9 cellular contexts compared by ENCODE assay signal in genomic region chr4:40227284-40227683, GRCh38. TPM values are rescaled to one million over a fixed set of nuclear protein-coding genes. Genes with fewer than 3 reads are reported as not detected.
DNase-seq lines count a peak whose midpoint lies in the region; ATAC-seq, FAIRE-seq and TF ChIP-seq lines count a peak whose summit lies in the region.
"Had no signal": no experiment of that assay in that cellular context is flagged by ENCODE, and none has a peak within 500 bp of the region (broad histone marks: within the 10 kb centered on the region; RNA-seq: fewer than 3 reads in every experiment).

No MANE protein-coding gene starts in this region.

- no peaks in the 10 kb centered on the region for H3K9me2 ChIP-seq in Loucy (replicated peaks; ENCODE audit: low read depth, low read length)

- no peaks in the 10 kb centered on the region for H3K9me3 ChIP-seq in Loucy (ENCODE audit: insufficient read depth, low read depth, low read length)
- no peaks in the 10 kb centered on the region for H3K9me3 ChIP-seq in effector memory CD4-positive, alpha-beta T cell (ENCODE audit: control insufficient read depth, low read length)

- no peak for TF ChIP-seq CTCF in Loucy (conservative IDR thresholded peaks at IDR 0.05; ENCODE audit: low read length)
- no peak for TF ChIP-seq CTCF in omental fat pad (IDR thresholded peaks at IDR 0.05)

- H3K4me3 ChIP-seq in Loucy (ENCODE audit: low read length, poor library complexity, severe bottlenecking), result no peak overlapping the region
- no peak overlapping the region for H3K4me3 ChIP-seq in effector memory CD4-positive, alpha-beta T cell (ENCODE audit: insufficient read depth, low read depth, low read length, poor library complexity, severe bottlenecking)
- H3K4me3 ChIP-seq: skin epidermis had no signal

- DNase-seq in effector memory CD4-positive, alpha-beta T cell, result no peak
- DNase-seq in frontal cortex (ENCODE audit: low spot score in 2 of 2) (no peak), omental fat pad (ENCODE audit: low spot score) (no peak), NOMO-1 (lab: John Stamatoyannopoulos, UW; ENCODE audit: unreplicated experiment in 2 of 2) (no peak), ecto neural progenitor cell (ENCODE audit: low spot score) (no peak)

- no peak overlapping the region for H2AFZ ChIP-seq in Loucy (ENCODE audit: low read length)

- H3K27ac ChIP-seq in effector memory CD4-positive, alpha-beta T cell (ENCODE audit: insufficient read depth, low read length, poor library complexity, severe bottlenecking), result peak overlapping the region; percentile 70

- H3F3A ChIP-seq in Loucy (ENCODE audit: low read depth), result no peaks in the 10 kb centered on the region; the same call in 1 of the 2 replicates

- ATAC-seq in GM18498 (IDR thresholded peaks at IDR 0.05; ENCODE audit: unreplicated experiment) (peak; percentile 48), GM21619 (IDR thresholded peaks at IDR 0.05; ENCODE audit: unreplicated experiment) (peak; percentile 49), omental fat pad (ENCODE audit: low FRiP score) (no peak)

- H3K36me3 ChIP-seq in Loucy (ENCODE audit: insufficient read depth, low read length), result peaks cover 88% of the 10 kb centered on the region
- H3K36me3 ChIP-seq in effector memory CD4-positive, alpha-beta T cell (ENCODE audit: control insufficient read depth, insufficient read depth, low read length), result peaks cover 22% of the 10 kb centered on the region

- peaks cover 98% of the 10 kb centered on the region for H4K20me1 ChIP-seq in Loucy (ENCODE audit: insufficient read depth, low read length, poor library complexity, severe bottlenecking)

- no peak overlapping the region for H3K9ac ChIP-seq in Loucy (ENCODE audit: low read depth, low read length, poor library complexity, severe bottlenecking)

- H3K4me1 ChIP-seq in Loucy (ENCODE audit: insufficient read depth, low read length, poor library complexity, severe bottlenecking), result peaks cover 45% of the 10 kb centered on the region
- H3K4me1 ChIP-seq in effector memory CD4-positive, alpha-beta T cell (ENCODE audit: control insufficient read depth, insufficient read depth, low read length, poor library complexity, severe bottlenecking), result peaks cover 70% of the 10 kb centered on the region

- no peak for FAIRE-seq in frontal cortex (lab: Jason Lieb, UNC)

- peak overlapping the region; percentile 2 for H3K4me2 ChIP-seq in Loucy (ENCODE audit: low read depth, low read length, poor library complexity, severe bottlenecking)

- no peaks in the 10 kb centered on the region for H3K27me3 ChIP-seq in Loucy (ENCODE audit: insufficient read depth, low read length, poor library complexity, severe bottlenecking)
- H3K27me3 ChIP-seq in effector memory CD4-positive, alpha-beta T cell (replicated peaks; ENCODE audit: control insufficient read depth, insufficient read depth, low read length, poor library complexity, severe bottlenecking), result no peaks in the 10 kb centered on the region

- H3K79me2 ChIP-seq in Loucy (ENCODE audit: insufficient read depth, low read length), result peaks cover 100% of the 10 kb centered on the region

RNA-seq across cellular contexts. Expression of gene RHOH, which starts 30.5 kb away (rescaled TPM):
- total RNA-seq in frontal cortex (0.41 TPM), omental fat pad (1 to 10 TPM; 1.8 to 5.8 (median 4.6) TPM)
